Comparison of ENCODE assay signal across 37 cellular contexts in genomic region chr19:37959665-37960114, GRCh38. TPM values are rescaled to one million over a fixed set of nuclear protein-coding genes. Genes with fewer than 3 reads are reported as not detected.
DNase-seq lines count a peak whose midpoint lies in the region; ATAC-seq and TF ChIP-seq lines count a peak whose summit lies in the region.
"Had no signal": no experiment of that assay in that cellular context is flagged by ENCODE, and none has a peak within 500 bp of the region (broad histone marks: within the 10 kb centered on the region; RNA-seq: fewer than 3 reads in every experiment).

No MANE protein-coding gene starts in this region.

- H3K4me3 ChIP-seq in OCI-LY1 (ENCODE audit: low read depth, low read length, poor library complexity, severe bottlenecking) = no peak overlapping the region
- no peak overlapping the region for H3K4me3 ChIP-seq in right lobe of liver
- H3K4me3 ChIP-seq: gastrocnemius medialis, ovary, SJCRH30, skin epidermis, stomach, thyroid gland had no signal

- H3K27me3 ChIP-seq in OCI-LY1 (ENCODE audit: insufficient read depth, low read length) (no peaks in the 10 kb centered on the region), right lobe of liver (no peaks in the 10 kb centered on the region)
- H3K27me3 ChIP-seq: gastrocnemius medialis, ovary, SJCRH30, stomach, thyroid gland had no signal

- intact Hi-C loops in right lobe of liver (cut with DNase I) = no loop called here

- no peak for TF ChIP-seq POLR2A in right lobe of liver (IDR thresholded peaks at IDR 0.05)

- no peak overlapping the region for H2AFZ ChIP-seq in OCI-LY1 (ENCODE audit: low read length)

- DNase-seq in stimulated activated naive CD8-positive, alpha-beta T cell treated with anti-CD3 and anti-CD28 coated beads, Interleukin-15, Interleukin-2, amounts not matched to agents 100 U/mL and 50 U/mL, for 24 hours = no peak
- DNase-seq in germinal center (ENCODE audit: low spot score) (peak; percentile 55), right lobe of liver (no peak), NCI-H2107 treated with DMSO at 0.1 percent for 48 hours (lab: John Stamatoyannopoulos, UW; ENCODE audit: unreplicated experiment) (no peak)
- DNase-seq in stimulated activated naive B cell treated with anti-CD40 and anti-IgM and Interleukin-4, amounts not matched to agents 10 μg/mL and 1 μg/mL and 100 μg/mL, for 72 hours = no peak
- DNase-seq in stimulated activated CD8-positive, alpha-beta memory T cell treated with anti-CD3 and anti-CD28 coated beads, Interleukin-4, amount 100 ng/mL, for 48 hours = no peak
- DNase-seq: activated CD4-positive, alpha-beta T cell treated with anti-CD3 and anti-CD28 coated beads, Interleukin-2, amount 50 U/mL, for 4 hours; activated CD8-positive, alpha-beta memory T cell treated with anti-CD3 and anti-CD28 coated beads, Interleukin-2, amount 10 ng/mL, durations not matched to agents 7 days and 5 days; activated naive CD4-positive, alpha-beta T cell; activated T-cell treated with anti-CD3 and anti-CD28 coated beads, Interleukin-2, amount 50 U/mL, for 48 hours; AML-193; CD8-positive, alpha-beta T cell; dermis blood vessel endothelial cell; EL; gastrocnemius medialis; HCEC 1CT; hippocampal formation; left colon; NCI-H1417 treated with DMSO at 0.1 percent for 48 hours; NCI-H2081; ovary; SJCRH30; stomach; T-helper 9 cell; thyroid gland had no signal

- H4K20me1 ChIP-seq in OCI-LY1 (ENCODE audit: insufficient read depth, low read length) = no peaks in the 10 kb centered on the region

- 0 out of 2 replicates have a peak, but pooled peaks cover 3% of the 10 kb centered on the region for H3F3A ChIP-seq in OCI-LY1 (ENCODE audit: insufficient read depth, low read length)

- peaks cover 59% of the 10 kb centered on the region for H3K4me1 ChIP-seq in OCI-LY1 (ENCODE audit: insufficient read depth, low read length, severe bottlenecking)
- no peaks in the 10 kb centered on the region for H3K4me1 ChIP-seq in right lobe of liver
- H3K4me1 ChIP-seq: gastrocnemius medialis, SJCRH30 had no signal

- H3K9ac ChIP-seq in OCI-LY1 (ENCODE audit: low read length) = no peak overlapping the region; the same call in 1 of the 2 replicates
- H3K9ac ChIP-seq: KMS-11 had no signal

- no peak overlapping the region for H3K27ac Mint-ChIP-seq in stimulated activated naive CD8-positive, alpha-beta T cell treated with anti-CD3 and anti-CD28 coated beads, Interleukin-15, Interleukin-2, amounts not matched to agents 100 ng/mL and 50 ng/mL, for 24 hours
- H3K27ac Mint-ChIP-seq in stimulated activated naive B cell treated with anti-CD40 and anti-IgM and Interleukin-4, amounts not matched to agents 10 μg/mL and 1 μg/mL and 100 μg/mL, for 72 hours = peak overlapping the region; percentile 89
- H3K27ac Mint-ChIP-seq: activated CD8-positive, alpha-beta memory T cell treated with anti-CD3 and anti-CD28 coated beads, Interleukin-2, amount 10 ng/mL, durations not matched to agents 7 days and 5 days; CD8-positive, alpha-beta T cell; nephron; WTC11 had no signal

- H3K36me3 Mint-ChIP-seq in stimulated activated naive CD8-positive, alpha-beta T cell treated with anti-CD3 and anti-CD28 coated beads, Interleukin-15, Interleukin-2, amounts not matched to agents 100 ng/mL and 50 ng/mL, for 24 hours (ENCODE audit: low read depth) = peaks cover 21% of the 10 kb centered on the region
- peaks cover 21 to 40% of the 10 kb centered on the region in 2 donors for H3K36me3 Mint-ChIP-seq in stimulated activated naive B cell treated with anti-CD40 and anti-IgM and Interleukin-4, amounts not matched to agents 10 μg/mL and 1 μg/mL and 100 μg/mL, for 72 hours

- TF ChIP-seq CTCF in OCI-LY1 (IDR thresholded peaks at IDR 0.05; ENCODE audit: low read length) (no peak), right lobe of liver (IDR thresholded peaks at IDR 0.05) (no peak)

- H3K27ac ChIP-seq in OCI-LY1 (ENCODE audit: low read depth, low read length, poor library complexity, severe bottlenecking) (peak overlapping the region; percentile 61), right lobe of liver (no peak overlapping the region)
- H3K27ac ChIP-seq: gastrocnemius medialis, HL-60, KMS-11, ovary, SJCRH30, skin epidermis, stomach, thyroid gland had no signal

- WGBS in right lobe of liver (ENCODE audit: insufficient coverage, low coverage, low lambda C conversion rate, missing lambda C conversion rate) = 47% methylated on average over 3 of the region's 3 CpGs

- ATAC-seq in stimulated activated naive CD8-positive, alpha-beta T cell treated with anti-CD3 and anti-CD28 coated beads, Interleukin-15, Interleukin-2, amounts not matched to agents 100 U/mL and 50 U/mL, for 24 hours = no peak
- ATAC-seq in stimulated activated naive B cell treated with anti-CD40 and anti-IgM and Interleukin-4, amounts not matched to agents 10 μg/mL and 1 μg/mL and 100 μg/mL, for 72 hours (replicated peaks) = peak; percentile 28 to 35
- ATAC-seq in right lobe of liver = no peak
- ATAC-seq: activated CD8-positive, alpha-beta memory T cell treated with anti-CD3 and anti-CD28 coated beads, Interleukin-2, amount 10 ng/mL, durations not matched to agents 7 days and 5 days; CD8-positive, alpha-beta T cell; gastrocnemius medialis; left colon; WTC11 had no signal

- H3K9me3 ChIP-seq in OCI-LY1 (ENCODE audit: low read length) = peaks cover 7% of the 10 kb centered on the region; the same call in 1 of the 2 replicates
- H3K9me3 ChIP-seq in right lobe of liver = no peaks in the 10 kb centered on the region
- H3K9me3 ChIP-seq: gastrocnemius medialis, ovary, thyroid gland had no signal

- H3K9me3 Mint-ChIP-seq in stimulated activated naive CD8-positive, alpha-beta T cell treated with anti-CD3 and anti-CD28 coated beads, Interleukin-15, Interleukin-2, amounts not matched to agents 100 ng/mL and 50 ng/mL, for 24 hours = peaks cover 8% of the 10 kb centered on the region
- peaks cover 3 to 5% of the 10 kb centered on the region in 2 donors for H3K9me3 Mint-ChIP-seq in stimulated activated naive B cell treated with anti-CD40 and anti-IgM and Interleukin-4, amounts not matched to agents 10 μg/mL and 1 μg/mL and 100 μg/mL, for 72 hours

- H3K36me3 ChIP-seq in OCI-LY1 (ENCODE audit: insufficient read depth, low read length) = peaks cover 28% of the 10 kb centered on the region
- no peaks in the 10 kb centered on the region for H3K36me3 ChIP-seq in right lobe of liver
- H3K36me3 ChIP-seq: gastrocnemius medialis, ovary, stomach, thyroid gland had no signal

- H3K9me2 ChIP-seq in OCI-LY1 (ENCODE audit: low read depth, low read length) = no peaks in the 10 kb centered on the region

- peaks cover 15% of the 10 kb centered on the region for H3K4me1 Mint-ChIP-seq in stimulated activated naive CD8-positive, alpha-beta T cell treated with anti-CD3 and anti-CD28 coated beads, Interleukin-15, Interleukin-2, amounts not matched to agents 100 ng/mL and 50 ng/mL, for 24 hours (ENCODE audit: low read depth)
- H3K4me1 Mint-ChIP-seq in stimulated activated naive B cell treated with anti-CD40 and anti-IgM and Interleukin-4, amounts not matched to agents 10 μg/mL and 1 μg/mL and 100 μg/mL, for 72 hours = peaks cover 33 to 80% of the 10 kb centered on the region in 2 donors
- H3K4me1 Mint-ChIP-seq: activated CD8-positive, alpha-beta memory T cell treated with anti-CD3 and anti-CD28 coated beads, Interleukin-2, amount 10 ng/mL, durations not matched to agents 7 days and 5 days had no signal

- H3K79me2 ChIP-seq in OCI-LY1 (ENCODE audit: insufficient read depth, low read length) = peaks cover 63% of the 10 kb centered on the region

- H3K27me3 Mint-ChIP-seq in stimulated activated naive CD8-positive, alpha-beta T cell treated with anti-CD3 and anti-CD28 coated beads, Interleukin-15, Interleukin-2, amounts not matched to agents 100 ng/mL and 50 ng/mL, for 24 hours = no peaks in the 10 kb centered on the region
- H3K27me3 Mint-ChIP-seq in stimulated activated naive B cell treated with anti-CD40 and anti-IgM and Interleukin-4, amounts not matched to agents 10 μg/mL and 1 μg/mL and 100 μg/mL, for 72 hours = no peaks in the 10 kb centered on the region
- H3K27me3 Mint-ChIP-seq: activated CD8-positive, alpha-beta memory T cell treated with anti-CD3 and anti-CD28 coated beads, Interleukin-2, amount 10 ng/mL, durations not matched to agents 7 days and 5 days; central memory CD8-positive, alpha-beta T cell had no signal

- H3K4me3 Mint-ChIP-seq in stimulated activated naive CD8-positive, alpha-beta T cell treated with anti-CD3 and anti-CD28 coated beads, Interleukin-15, Interleukin-2, amounts not matched to agents 100 ng/mL and 50 ng/mL, for 24 hours = peak overlapping the region; percentile 9
- peak overlapping the region; percentile 67 to 83 for H3K4me3 Mint-ChIP-seq in stimulated activated naive B cell treated with anti-CD40 and anti-IgM and Interleukin-4, amounts not matched to agents 10 μg/mL and 1 μg/mL and 100 μg/mL, for 72 hours
- H3K4me3 Mint-ChIP-seq: activated CD8-positive, alpha-beta memory T cell treated with anti-CD3 and anti-CD28 coated beads, Interleukin-2, amount 10 ng/mL, durations not matched to agents 7 days and 5 days; CD8-positive, alpha-beta T cell; central memory CD8-positive, alpha-beta T cell; nephron; WTC11 had no signal

- peak overlapping the region; percentile 37 for H3K4me2 ChIP-seq in OCI-LY1 (ENCODE audit: low read length)
- H3K4me2 ChIP-seq: KMS-11 had no signal

RNA-seq across cellular contexts. Expression of gene SIPA1L3, which starts 52.7 kb away (rescaled TPM):
- total RNA-seq in right lobe of liver = 10 to 100 TPM in 5 of 6 experiments, 1 to 10 TPM in 1; 9.1 to 20.4 (median 14.9) TPM

RNA-seq across cellular contexts. Expression of gene WDR87, which starts 53.3 kb away (rescaled TPM):
- not detected for total RNA-seq in right lobe of liver
- total RNA-seq: activated CD8-positive, alpha-beta memory T cell treated with anti-CD3 and anti-CD28 coated beads, Interleukin-2, amount 10 ng/mL, durations not matched to agents 7 days and 5 days; CD8-positive, alpha-beta T cell; dermis blood vessel endothelial cell; gastrocnemius medialis; left colon; lung microvascular endothelial cell; mucosa of gallbladder; ovary; renal cortical epithelial cell; RPMI7951; SJCRH30; WTC11 had no signal

Comparison
In these comparisons a context has a peak if more than half of its experiments do, and no peak if none do; other contexts are left out.
1. ATAC-seq: peak in stimulated activated naive B cell treated with anti-CD40 and anti-IgM and Interleukin-4, amounts not matched to agents 10 μg/mL and 1 μg/mL and 100 μg/mL, for 72 hours (2 of 2); none in stimulated activated naive CD8-positive, alpha-beta T cell treated with anti-CD3 and anti-CD28 coated beads, Interleukin-15, Interleukin-2, amounts not matched to agents 100 U/mL and 50 U/mL, for 24 hours (single experiment) and right lobe of liver (0 of 4).